Comparison of ENCODE assay signal across 8 cellular contexts in genomic region chr10:72328045-72328828, GRCh38. TPM values are rescaled to one million over a fixed set of nuclear protein-coding genes. Genes with fewer than 3 reads are reported as not detected.
DNase-seq lines count a peak whose midpoint lies in the region; ATAC-seq lines count a peak whose summit lies in the region.

No MANE protein-coding gene starts in this region.

- H3K4me1 Mint-ChIP-seq in T-helper 17 cell (peaks cover 41% of the 10 kb centered on the region), naive B cell (peaks cover 40 to 85% (median 80%) of the 10 kb centered on the region in 3 donors)

- no peaks in the 10 kb centered on the region for H3K9me3 ChIP-seq in T-helper 17 cell (ENCODE audit: control insufficient read depth, low read length, poor library complexity, severe bottlenecking)

- peak overlapping the region; percentile 100 for H3K27ac ChIP-seq in epithelial cell of prostate

- H3K27me3 Mint-ChIP-seq in T-helper 17 cell (no peaks in the 10 kb centered on the region), naive B cell (no peaks in the 10 kb centered on the region)

- ATAC-seq in T-helper 17 cell: no peak
- no peak for ATAC-seq in naive B cell (ENCODE audit: low read depth in 2 of 2)
- no peak for ATAC-seq in activated CD4-positive, CD25-positive, alpha-beta regulatory T cell treated with anti-CD3 and anti-CD28 coated beads, Interleukin-2, amount 50 U/mL, for 24 hours
- ATAC-seq in HG02588 (IDR thresholded peaks at IDR 0.05; ENCODE audit: unreplicated experiment): no peak
- no peak for ATAC-seq in GM21723 (IDR thresholded peaks at IDR 0.05; ENCODE audit: unreplicated experiment)

- peaks cover 0 to 1% (median 0%) of the 10 kb centered on the region in 7 donors for H3K9me3 Mint-ChIP-seq in naive B cell

- H3K27ac Mint-ChIP-seq in T-helper 17 cell: peak overlapping the region; percentile 90
- H3K27ac Mint-ChIP-seq in naive B cell: peak overlapping the region in 5 of 6 donors; percentile 24 to 60 (median 47)

- H3K36me3 Mint-ChIP-seq in T-helper 17 cell (ENCODE audit: low read depth) (no peaks in the 10 kb centered on the region), naive B cell (no peaks in the 10 kb centered on the region)

- DNase-seq in DMS 273 (lab: John Stamatoyannopoulos, UW; ENCODE audit: unreplicated experiment): peak; percentile 82
- peak; percentile 67 for DNase-seq in HT1080 (ENCODE audit: low read depth)
- DNase-seq in T-helper 17 cell: no peak
- DNase-seq in epithelial cell of prostate (ENCODE audit: low read depth, low spot score): no peak
- no peak for DNase-seq in naive B cell

- peak overlapping the region; percentile 15 for H3K4me3 Mint-ChIP-seq in T-helper 17 cell
- H3K4me3 Mint-ChIP-seq in naive B cell: peak overlapping the region; percentile 45 to 89 (median 70)

RNA-seq across cellular contexts. Expression of gene DNAJB12, which starts 26.5 kb away (rescaled TPM):
- 43.8 and 53.5 TPM in 2 replicates for total RNA-seq in HT1080 (2014; rRNA removed; shearing (Covaris generic))
- 30.4 and 32.9 TPM in 2 replicates for polyA plus RNA-seq in HT1080 (2015; cell fraction: cytosol; rRNA removed)
- 32.7 and 33.9 TPM in 2 replicates for polyA plus RNA-seq in HT1080 (2015; cell fraction: nucleus; rRNA removed)
- total RNA-seq in T-helper 17 cell: 10 to 100 TPM; 32.7 to 42.9 TPM
- 10 to 100 TPM; 15.7 to 28.4 (median 18.6) TPM for polyA plus RNA-seq in naive B cell (ENCODE audit: low read depth in 6 of 6)

RNA-seq across cellular contexts. Expression of gene DDIT4, which starts 54.5 kb away (rescaled TPM):
- 13.0 and 16.1 TPM in 2 replicates for total RNA-seq in HT1080 (2014; rRNA removed; shearing (Covaris generic))
- 114 and 121 TPM in 2 replicates for polyA plus RNA-seq in HT1080 (2015; cell fraction: cytosol; rRNA removed)
- polyA plus RNA-seq in HT1080 (2015; cell fraction: nucleus; rRNA removed): 143 and 155 TPM in 2 replicates
- 100 to 1,000 TPM; 186 to 300 TPM for total RNA-seq in T-helper 17 cell
- 100 to 1,000 TPM in 1 of 6 donors, 10 to 100 TPM in 5; 22.6 to 124 (median 78.2) TPM for polyA plus RNA-seq in naive B cell (ENCODE audit: low read depth in 6 of 6)

Comparison
In these comparisons a context has a peak if more than half of its experiments do, and no peak if none do; other contexts are left out.
1. DNase-seq: peak in DMS 273 (single experiment) and HT1080 (single experiment); none in T-helper 17 cell (0 of 3), epithelial cell of prostate (single experiment) and naive B cell (single experiment).
2. RNA of gene DDIT4, which starts 54.5 kb away (total RNA-seq): 186 to 300 TPM in T-helper 17 cell; 13.0 to 16.1 TPM in HT1080; every median in the first group is over 10 times any median in the second.